8 cellular contexts compared by ENCODE assay signal in genomic region chr7:114085592-114086490, GRCh38.
DNase-seq lines count a peak whose midpoint lies in the region; ATAC-seq and TF ChIP-seq lines count a peak whose summit lies in the region.

No MANE protein-coding gene starts in this region.

- H3K4me3 ChIP-seq in HCT116 (replicated peaks in 1 of 2; ENCODE audit: low read depth in 1 of 2, low read length in 2 of 2): peak overlapping the region; percentile 59 to 80
- peak overlapping the region; percentile 58 for H3K4me3 ChIP-seq in fibroblast of villous mesenchyme (ENCODE audit: low read depth, low read length)

- no peaks in the 10 kb centered on the region for H4K20me1 ChIP-seq in HCT116 (ENCODE audit: insufficient read depth)

- H3K27ac ChIP-seq in HCT116 (ENCODE audit: low read depth, low read length): no peak overlapping the region; the same call in 1 of the 2 replicates

- BruUV-seq in HCT116 (replicated peaks; lab: Mats Ljungman, UMichigan): no TSS peak

- H3K27me3 ChIP-seq in HCT116 (ENCODE audit: insufficient read depth, low read length): no peaks in the 10 kb centered on the region

- RAD21 ChIA-PET in HCT116 (lab: Charles Lee; ENCODE audit: low non-redundant PET in 1 of 2, low total read pairs in 2 of 2, uncharacterized antibody in 2 of 2, unreplicated experiment in 2 of 2): interaction anchor here in 1 of 2 experiments (0.7 kb wide), 1 partner anchor 1621 kb away, joined by 3 read pairs; no protein-coding TSS in a partner anchor

- no peaks in the 10 kb centered on the region for H3K9me3 Mint-ChIP-seq in activated T-helper 1 cell treated with anti-CD3 and anti-CD28 coated beads, Interleukin-12 subunit alpha, Interleukin-12 subunit beta, Interleukin-2, Interleukin-4 antibody, amounts not matched to agents 30 ng/mL and 10 ng/mL and 1 ng/mL, durations not matched to agents 14 hours and 24 hours and 36 hours
- no peaks in the 10 kb centered on the region for H3K9me3 Mint-ChIP-seq in natural killer cell treated with Interleukin-12 subunit alpha and Interleukin-12 subunit beta and Interleukin-15 and Interleukin-18, amount 100 ng/mL, for 72 hours

- TF ChIP-seq CTCF in HCT116 (IDR thresholded peaks at IDR 0.05 in 2 of 3, conservative IDR thresholded peaks at IDR 0.05 in 1 of 3; ENCODE audit: borderline replicate concordance in 1 of 3, insufficient read depth in 1 of 3, low read depth in 2 of 3, low read length in 2 of 3) (no peak), fibroblast of villous mesenchyme (IDR thresholded peaks at IDR 0.05; ENCODE audit: insufficient read depth, low read depth, low read length) (no peak)

- H3K27me3 Mint-ChIP-seq in activated T-helper 1 cell treated with anti-CD3 and anti-CD28 coated beads, Interleukin-12 subunit alpha, Interleukin-12 subunit beta, Interleukin-2, Interleukin-4 antibody, amounts not matched to agents 30 ng/mL and 10 ng/mL and 1 ng/mL, durations not matched to agents 14 hours and 24 hours and 36 hours (ENCODE audit: insufficient read depth): peaks cover 75% of the 10 kb centered on the region
- H3K27me3 Mint-ChIP-seq in natural killer cell treated with Interleukin-12 subunit alpha and Interleukin-12 subunit beta and Interleukin-15 and Interleukin-18, amount 100 ng/mL, for 72 hours: peaks cover 46 to 66% of the 10 kb centered on the region in 2 donors

- H3K9me2 ChIP-seq in HCT116 (ENCODE audit: insufficient read depth): no peaks in the 10 kb centered on the region

- POLR2A ChIA-PET in HCT116 (lab: Charles Lee): interaction anchor here (0.7 kb wide), 2 partner anchors 54 to 1765 kb away, joined by 3 read pairs; no protein-coding TSS in a partner anchor

- H3K4me3 Mint-ChIP-seq in activated T-helper 1 cell treated with anti-CD3 and anti-CD28 coated beads, Interleukin-12 subunit alpha, Interleukin-12 subunit beta, Interleukin-2, Interleukin-4 antibody, amounts not matched to agents 30 ng/mL and 10 ng/mL and 1 ng/mL, durations not matched to agents 14 hours and 24 hours and 36 hours: peak overlapping the region; percentile 83
- peak overlapping the region; percentile 78 for H3K4me3 Mint-ChIP-seq in natural killer cell treated with Interleukin-12 subunit alpha and Interleukin-12 subunit beta and Interleukin-15 and Interleukin-18, amount 100 ng/mL, for 72 hours

- intact Hi-C loops in HCT116 (cut with micrococcal nuclease): loop anchor here (1.0 to 10.0 kb wide), 2 partner anchors 319 to 1589 kb away; no protein-coding TSS in a partner anchor
- intact Hi-C loops in activated T-helper 1 cell treated with anti-CD3 and anti-CD28 coated beads, Interleukin-12 subunit alpha, Interleukin-12 subunit beta, Interleukin-2, Interleukin-4 antibody, amounts not matched to agents 30 ng/mL and 10 ng/mL and 1 ng/mL, durations not matched to agents 14 hours and 24 hours and 36 hours (cut with micrococcal nuclease): loop anchor here (10.0 kb wide), 4 partner anchors 319 to 1389 kb away; no protein-coding TSS in a partner anchor

- H3K36me3 Mint-ChIP-seq in activated T-helper 1 cell treated with anti-CD3 and anti-CD28 coated beads, Interleukin-12 subunit alpha, Interleukin-12 subunit beta, Interleukin-2, Interleukin-4 antibody, amounts not matched to agents 30 ng/mL and 10 ng/mL and 1 ng/mL, durations not matched to agents 14 hours and 24 hours and 36 hours (ENCODE audit: low read depth): no peaks in the 10 kb centered on the region
- no peaks in the 10 kb centered on the region for H3K36me3 Mint-ChIP-seq in natural killer cell treated with Interleukin-12 subunit alpha and Interleukin-12 subunit beta and Interleukin-15 and Interleukin-18, amount 100 ng/mL, for 72 hours

- peaks cover 4 to 27% of the 10 kb centered on the region in 2 experiments; a peak in 3 of 4 replicates for H3K4me1 ChIP-seq in HCT116 (ENCODE audit: control insufficient read depth in 1 of 2, insufficient read depth in 2 of 2, low read length in 2 of 2)

- no peak for TF ChIP-seq RAD21 in HCT116 (IDR thresholded peaks at IDR 0.05; ENCODE audit: low read depth)

- peak overlapping the region; percentile 98 for H2AFZ ChIP-seq in HCT116 (ENCODE audit: low read depth, low read length, poor library complexity, severe bottlenecking)

- H3K36me3 ChIP-seq in HCT116 (ENCODE audit: control insufficient read depth in 1 of 2, insufficient read depth in 2 of 2, low read length in 2 of 2): no peaks in the 10 kb centered on the region

- H3K27ac Mint-ChIP-seq in activated T-helper 1 cell treated with anti-CD3 and anti-CD28 coated beads, Interleukin-12 subunit alpha, Interleukin-12 subunit beta, Interleukin-2, Interleukin-4 antibody, amounts not matched to agents 30 ng/mL and 10 ng/mL and 1 ng/mL, durations not matched to agents 14 hours and 24 hours and 36 hours: peak overlapping the region; percentile 81
- H3K27ac Mint-ChIP-seq in natural killer cell treated with Interleukin-12 subunit alpha and Interleukin-12 subunit beta and Interleukin-15 and Interleukin-18, amount 100 ng/mL, for 72 hours: no peak overlapping the region

- TF ChIP-seq POLR2A in HCT116 (IDR thresholded peaks at IDR 0.05; ENCODE audit: borderline replicate concordance, extremely low read depth, insufficient read depth, insufficient read length): no peak

- peak overlapping the region; percentile 58 for H3K9ac ChIP-seq in HCT116 (ENCODE audit: low read length)

- peaks cover 39% of the 10 kb centered on the region for H3K4me1 Mint-ChIP-seq in activated T-helper 1 cell treated with anti-CD3 and anti-CD28 coated beads, Interleukin-12 subunit alpha, Interleukin-12 subunit beta, Interleukin-2, Interleukin-4 antibody, amounts not matched to agents 30 ng/mL and 10 ng/mL and 1 ng/mL, durations not matched to agents 14 hours and 24 hours and 36 hours (ENCODE audit: low read depth)
- peaks cover 12 to 19% of the 10 kb centered on the region in 2 donors for H3K4me1 Mint-ChIP-seq in natural killer cell treated with Interleukin-12 subunit alpha and Interleukin-12 subunit beta and Interleukin-15 and Interleukin-18, amount 100 ng/mL, for 72 hours (ENCODE audit: low read depth in 2 of 2)

- DNase-seq in Daoy (ENCODE audit: low read depth) (peak; percentile 92), HCT116 (ENCODE audit: low read depth, low spot score) (peak; percentile 64), NCI-H2227 treated with DMSO at 0.1 percent for 48 hours (lab: John Stamatoyannopoulos, UW) (peak; percentile 7), fibroblast of villous mesenchyme (ENCODE audit: low read depth) (peak; percentile 56), AML-193 (lab: John Stamatoyannopoulos, UW) (no peak)
- no peak for DNase-seq in activated T-helper 1 cell treated with anti-CD3 and anti-CD28 coated beads, Interleukin-12 subunit alpha, Interleukin-12 subunit beta, Interleukin-2, Interleukin-4 antibody, amounts not matched to agents 30 ng/mL and 10 ng/mL and 1 ng/mL, durations not matched to agents 14 hours and 24 hours and 36 hours (ENCODE audit: low spot score)
- DNase-seq in natural killer cell treated with Interleukin-12 subunit alpha and Interleukin-12 subunit beta and Interleukin-15 and Interleukin-18, amount 100 ng/mL, for 72 hours (ENCODE audit: low spot score): no peak

- H3K9me3 ChIP-seq in HCT116 (ENCODE audit: control insufficient read depth in 1 of 2, insufficient read depth in 1 of 2, low read depth in 1 of 2, low read length in 2 of 2): no peaks in the 10 kb centered on the region

- no peaks in the 10 kb centered on the region for H3K79me2 ChIP-seq in HCT116 (ENCODE audit: insufficient read depth, low read length)

- H3K4me2 ChIP-seq in HCT116 (ENCODE audit: low read length): peak overlapping the region; percentile 99

- CTCF ChIA-PET in HCT116 (lab: Charles Lee): no interaction called here

- ATAC-seq in HCT116 (peak; percentile 79), HG03469 (IDR thresholded peaks at IDR 0.05; ENCODE audit: unreplicated experiment) (no peak)
- peak; percentile 52 to 56 for ATAC-seq in natural killer cell treated with Interleukin-12 subunit alpha and Interleukin-12 subunit beta and Interleukin-15 and Interleukin-18, amount 100 ng/mL, for 72 hours

TF ChIP-seq in HCT116, 20 proteins besides CTCF, POLR2A, EP300 and RAD21:
- TF ChIP-seq POLR2AphosphoS5 (IDR thresholded peaks at IDR 0.05; ENCODE audit: low read depth, low read length): 0 out of 2 replicates have a peak, but pooled peaks have one; percentile 16
- peak; percentile 86 for TF ChIP-seq ZBTB33 (IDR thresholded peaks at IDR 0.05; ENCODE audit: extremely low read depth, insufficient replicate concordance, low read length)
- TF ChIP-seq SIN3A (IDR thresholded peaks at IDR 0.05; ENCODE audit: low read depth): no peak
- TF ChIP-seq, protein P1, sequence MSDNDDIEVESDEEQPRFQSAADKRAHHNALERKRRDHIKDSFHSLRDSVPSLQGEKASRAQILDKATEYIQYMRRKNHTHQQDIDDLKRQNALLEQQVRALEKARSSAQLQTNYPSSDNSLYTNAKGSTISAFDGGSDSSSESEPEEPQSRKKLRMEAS (IDR thresholded peaks at IDR 0.05): peak; percentile 73
- no peak for TF ChIP-seq FOSL1 (IDR thresholded peaks at IDR 0.05; ENCODE audit: low read depth)
- peak; percentile 9; the same call in 1 of the 2 replicates for TF ChIP-seq SP1 (IDR thresholded peaks at IDR 0.05; ENCODE audit: low read depth)

Comparison
In these comparisons a context has a peak if more than half of its experiments do, and no peak if none do; other contexts are left out.
1. DNase-seq: peak in Daoy (single experiment), HCT116 (single experiment), NCI-H2227 treated with DMSO at 0.1 percent for 48 hours (single experiment) and fibroblast of villous mesenchyme (single experiment); none in activated T-helper 1 cell treated with anti-CD3 and anti-CD28 coated beads, Interleukin-12 subunit alpha, Interleukin-12 subunit beta, Interleukin-2, Interleukin-4 antibody, amounts not matched to agents 30 ng/mL and 10 ng/mL and 1 ng/mL, durations not matched to agents 14 hours and 24 hours and 36 hours (single experiment), natural killer cell treated with Interleukin-12 subunit alpha and Interleukin-12 subunit beta and Interleukin-15 and Interleukin-18, amount 100 ng/mL, for 72 hours (single experiment) and AML-193 (0 of 2).